ENCODE assay signal across 17 cellular contexts in the genomic region with DNA sequence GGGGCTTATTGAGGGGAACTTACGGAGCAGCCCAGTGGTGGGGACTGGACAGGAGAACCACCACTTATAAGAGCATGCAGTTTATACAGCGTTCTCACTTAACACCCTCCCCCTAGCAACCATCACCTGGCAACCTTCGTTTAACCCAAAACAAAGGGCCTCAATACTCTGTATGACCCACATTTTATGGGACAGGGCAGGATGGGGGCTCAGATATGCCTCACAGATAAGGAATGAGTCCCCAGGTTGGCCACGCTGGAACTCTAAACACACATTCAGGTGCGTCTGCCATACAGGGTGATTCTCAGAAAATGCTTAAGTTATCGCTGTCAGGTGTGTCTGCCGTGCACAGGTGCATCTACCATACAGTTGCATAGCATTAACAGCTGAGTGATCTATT.
A peak's percentile ranks its signal among the peaks of the same experiment; 100 is the strongest.
DNase-seq lines count a peak whose midpoint lies in the region; ATAC-seq and TF ChIP-seq lines count a peak whose summit lies in the region.
"Had no signal": no experiment of that assay in that cellular context is flagged by ENCODE, and none has a peak within 500 bp of the region (broad histone marks: within the 10 kb centered on the region; RNA-seq: fewer than 3 reads in every experiment).

No MANE protein-coding gene starts in this region.

- ATAC-seq in GM23338: no peak
- no peak for ATAC-seq in GM19455 (IDR thresholded peaks at IDR 0.05; ENCODE audit: unreplicated experiment)
- no peak for ATAC-seq in HG02623 (IDR thresholded peaks at IDR 0.05; ENCODE audit: unreplicated experiment)
- ATAC-seq: Right ventricle myocardium inferior had no signal

- H3K27ac Mint-ChIP-seq in CD4-positive, alpha-beta memory T cell: peak overlapping the region in 2 of 7 donors; percentile 18 to 35
- no peak overlapping the region for H3K27ac Mint-ChIP-seq in GM23338
- H3K27ac Mint-ChIP-seq: IgD-negative memory B cell, T-cell had no signal

- H3K9me3 Mint-ChIP-seq in CD4-positive, alpha-beta memory T cell: peaks cover 0 to 3% (median 0%) of the 10 kb centered on the region in 8 donors
- H3K9me3 Mint-ChIP-seq in GM23338: no peaks in the 10 kb centered on the region
- H3K9me3 Mint-ChIP-seq: CD8-positive, alpha-beta memory T cell; T-cell had no signal

- H2AFZ ChIP-seq in GM23338 (no peak overlapping the region), OCI-LY3 (ENCODE audit: low read depth, low read length) (no peak overlapping the region)
- H2AFZ ChIP-seq: PC-9 had no signal

- H3F3A ChIP-seq in GM23338 (replicated peaks; ENCODE audit: low read depth): 0 out of 2 replicates have a peak, but pooled peaks cover 4% of the 10 kb centered on the region

- no peaks in the 10 kb centered on the region for H3K79me2 ChIP-seq in GM23338 (replicated peaks; ENCODE audit: insufficient read depth)
- H3K79me2 ChIP-seq in OCI-LY3 (ENCODE audit: low read length): no peaks in the 10 kb centered on the region

- H3K36me3 Mint-ChIP-seq in CD4-positive, alpha-beta memory T cell: no peaks in the 10 kb centered on the region
- no peaks in the 10 kb centered on the region for H3K36me3 Mint-ChIP-seq in GM23338 (ENCODE audit: low read depth)
- H3K36me3 Mint-ChIP-seq: IgD-negative memory B cell, T-cell had no signal

- H3K4me3 Mint-ChIP-seq in CD4-positive, alpha-beta memory T cell: no peak overlapping the region
- no peak overlapping the region for H3K4me3 Mint-ChIP-seq in GM23338
- H3K4me3 Mint-ChIP-seq: CD8-positive, alpha-beta memory T cell; IgD-negative memory B cell; T-cell had no signal

- H3K4me1 Mint-ChIP-seq in CD4-positive, alpha-beta memory T cell: peaks cover 1 to 7% (median 5%) of the 10 kb centered on the region in 4 donors
- peaks cover 23% of the 10 kb centered on the region for H3K4me1 Mint-ChIP-seq in GM23338

- H4K20me1 ChIP-seq in GM23338 (replicated peaks; ENCODE audit: insufficient read depth) (no peaks in the 10 kb centered on the region), OCI-LY3 (ENCODE audit: insufficient read depth, low read length) (no peaks in the 10 kb centered on the region)

- no peaks in the 10 kb centered on the region for H3K27me3 ChIP-seq in CD4-positive, alpha-beta memory T cell (ENCODE audit: insufficient read depth, low read length)
- H3K27me3 ChIP-seq in GM23338 (ENCODE audit: insufficient read depth): no peaks in the 10 kb centered on the region
- H3K27me3 ChIP-seq in OCI-LY3 (ENCODE audit: low read depth, low read length): peaks cover 60% of the 10 kb centered on the region
- no peaks in the 10 kb centered on the region for H3K27me3 ChIP-seq in colonic mucosa
- H3K27me3 ChIP-seq: BE2C had no signal

- DNase-seq in CD4-positive, alpha-beta memory T cell: peak in 4 of 5 donors; percentile 8 to 50 (median 33)
- peak; percentile 34 for DNase-seq in GM23338 (ENCODE audit: low spot score)
- peak; percentile 50 for DNase-seq in islet precursor cell
- no peak for DNase-seq in colonic mucosa
- DNase-seq: BE2C; CD8-positive, alpha-beta memory T cell; NCI-H1048; NCI-H1694; NCI-H2171 treated with DMSO at 0.1 percent for 48 hours; PC-9 had no signal

- peaks cover 4 to 14% of the 10 kb centered on the region in 2 donors for H3K27me3 Mint-ChIP-seq in CD4-positive, alpha-beta memory T cell
- peaks cover 7% of the 10 kb centered on the region for H3K27me3 Mint-ChIP-seq in GM23338 (ENCODE audit: insufficient read depth, low read depth, poor library complexity)

- H3K4me1 ChIP-seq in CD4-positive, alpha-beta memory T cell (ENCODE audit: insufficient read depth, low read length): no peaks in the 10 kb centered on the region
- H3K4me1 ChIP-seq in GM23338 (ENCODE audit: insufficient read depth) (peaks cover 18% of the 10 kb centered on the region), OCI-LY3 (ENCODE audit: low read length) (peaks cover 16% of the 10 kb centered on the region), colonic mucosa (no peaks in the 10 kb centered on the region)

- CTCF ChIA-PET in CD4-positive, alpha-beta memory T cell (lab: Charles Lee; ENCODE audit: partially characterized antibody): interaction anchor here (1.4 to 4.8 kb wide), 4 partner anchors 10 to 239 kb away, joined by 5 to 35 read pairs (median 6); no protein-coding TSS in a partner anchor

- TF ChIP-seq CTCF in GM23338 (conservative IDR thresholded peaks at IDR 0.05; ENCODE audit: low read depth in 2 of 2) (no peak), OCI-LY3 (IDR thresholded peaks at IDR 0.05; ENCODE audit: low read depth, low read length) (no peak), colonic mucosa (IDR thresholded peaks at IDR 0.05) (no peak)

- POLR2A ChIA-PET in CD4-positive, alpha-beta memory T cell (lab: Charles Lee; ENCODE audit: partially characterized antibody): no interaction called here

- H3K4me2 ChIP-seq in GM23338: no peak overlapping the region
- H3K4me2 ChIP-seq in OCI-LY3 (ENCODE audit: low read length): peak overlapping the region; percentile 29; the same call in 1 of the 2 replicates
- H3K4me2 ChIP-seq: PC-9 had no signal

- H3K9me2 ChIP-seq in GM23338 (ENCODE audit: insufficient read depth): no peaks in the 10 kb centered on the region

- no peaks in the 10 kb centered on the region for H3K36me3 ChIP-seq in CD4-positive, alpha-beta memory T cell (ENCODE audit: insufficient read depth, low read length)
- H3K36me3 ChIP-seq in GM23338 (ENCODE audit: insufficient read depth): no peaks in the 10 kb centered on the region; the same call in 1 of the 2 replicates
- H3K36me3 ChIP-seq in OCI-LY3 (replicated peaks; ENCODE audit: low read depth, low read length): no peaks in the 10 kb centered on the region
- H3K36me3 ChIP-seq in colonic mucosa: no peaks in the 10 kb centered on the region
- H3K36me3 ChIP-seq: BE2C had no signal

- intact Hi-C loops in CD4-positive, alpha-beta memory T cell (cut with micrococcal nuclease): no loop called here
- intact Hi-C loops in colonic mucosa (cut with DNase I): loop anchor here (10.0 kb wide), 1 partner anchor 239 kb away; a partner anchor contains a TSS

- H3K4me3 ChIP-seq in CD4-positive, alpha-beta memory T cell (ENCODE audit: low read length in 2 of 2): no peak overlapping the region
- no peak overlapping the region for H3K4me3 ChIP-seq in GM23338
- no peak overlapping the region for H3K4me3 ChIP-seq in OCI-LY3 (ENCODE audit: low read length)
- no peak overlapping the region for H3K4me3 ChIP-seq in colonic mucosa
- H3K4me3 ChIP-seq: PC-9, SK-N-MC had no signal

- H3K9ac ChIP-seq in OCI-LY3 (ENCODE audit: low read length) (no peak overlapping the region), colonic mucosa (ENCODE audit: low read depth in 2 of 2, low read length in 2 of 2) (no peak overlapping the region)

- no peaks in the 10 kb centered on the region for H3K9me3 ChIP-seq in CD4-positive, alpha-beta memory T cell (ENCODE audit: control insufficient read depth in 1 of 2, low read length in 2 of 2)
- H3K9me3 ChIP-seq in OCI-LY3 (ENCODE audit: insufficient read depth, low read length): no peaks in the 10 kb centered on the region
- no peaks in the 10 kb centered on the region for H3K9me3 ChIP-seq in colonic mucosa
- H3K9me3 ChIP-seq: BE2C had no signal

- no peak overlapping the region for H3K27ac ChIP-seq in CD4-positive, alpha-beta memory T cell (ENCODE audit: low read depth, low read length)
- no peak overlapping the region for H3K27ac ChIP-seq in GM23338 (ENCODE audit: low read depth)
- H3K27ac ChIP-seq in OCI-LY3 (ENCODE audit: low read length): no peak overlapping the region
- H3K27ac ChIP-seq in colonic mucosa: no peak overlapping the region
- H3K27ac ChIP-seq: PC-9, SK-N-MC had no signal

TF ChIP-seq in GM23338, 12 proteins besides CTCF, POLR2A, EP300 and RAD21 (continues in another document):
- TF ChIP-seq NANOG (IDR thresholded peaks at IDR 0.05; ENCODE audit: borderline replicate concordance): no peak
- TF ChIP-seq EZH2 (IDR thresholded peaks at IDR 0.05; ENCODE audit: low read depth, unreplicated experiment): no peak
- no peak for TF ChIP-seq EZH2phosphoT487 (IDR thresholded peaks at IDR 0.05; ENCODE audit: unreplicated experiment)
- no peak for TF ChIP-seq ZNF114 (CRISPR knock-in tag; IDR thresholded peaks at IDR 0.05)
